ENCODE assay signal across 19 cellular contexts in genomic region chr6:121499666-121500065, GRCh38.
DNase-seq lines count a peak whose midpoint lies in the region; ATAC-seq and TF ChIP-seq lines count a peak whose summit lies in the region.
"Had no signal": no experiment of that assay in that cellular context is flagged by ENCODE, and none has a peak within 500 bp of the region (broad histone marks: within the 10 kb centered on the region; RNA-seq: fewer than 3 reads in every experiment).

No MANE protein-coding gene starts in this region.

- H2AFZ ChIP-seq in GM23338 (peak overlapping the region; percentile 66), osteoblast (ENCODE audit: low read length) (no peak overlapping the region)

- TF ChIP-seq CTCF in GM23338 (conservative IDR thresholded peaks at IDR 0.05; ENCODE audit: low read depth in 2 of 2), result no peak
- TF ChIP-seq CTCF in esophagus squamous epithelium (IDR thresholded peaks at IDR 0.05), result no peak
- TF ChIP-seq CTCF in osteoblast (IDR thresholded peaks at IDR 0.05; ENCODE audit: extremely low read depth, low read depth, low read length), result no peak

- DNase-seq in GM23338 (ENCODE audit: low spot score) (no peak), esophagus squamous epithelium (lab: John Stamatoyannopoulos, UW) (no peak), osteoblast (ENCODE audit: insufficient read length, low spot score, missing footprints) (peak; percentile 4), SIG-M5 treated with dmso at 0.1 percent for 504 hours (lab: John Stamatoyannopoulos, UW; ENCODE audit: unreplicated experiment) (no peak)
- no peak for DNase-seq in activated CD4-positive, CD25-positive, alpha-beta regulatory T cell treated with anti-CD3 and anti-CD28 coated beads, Interleukin-2, amount 50 U/mL, for 72 hours
- DNase-seq: 8988T; Calu3; CD8-positive, alpha-beta T cell; DMS79 treated with DMSO at 0.1 percent for 48 hours; GF-D8; GOT3; H7; HFFc6 had no signal

- H4K20me1 ChIP-seq in GM23338 (replicated peaks; ENCODE audit: insufficient read depth), result no peaks in the 10 kb centered on the region
- H4K20me1 ChIP-seq in osteoblast (ENCODE audit: insufficient read depth, low read length), result no peaks in the 10 kb centered on the region
- H4K20me1 ChIP-seq: BLaER1 treated with 17β-estradiol and CSF1 and Interleukin-3, amounts not matched to agents 10 nM and 100 nM had no signal

- ATAC-seq in GM23338, result no peak
- no peak for ATAC-seq in HG02759 (IDR thresholded peaks at IDR 0.05; ENCODE audit: unreplicated experiment)
- no peak for ATAC-seq in HG02610 (IDR thresholded peaks at IDR 0.05; ENCODE audit: unreplicated experiment)
- ATAC-seq: CD8-positive, alpha-beta T cell; HCT116 had no signal

- H3K36me3 ChIP-seq in GM23338 (ENCODE audit: insufficient read depth) (no peaks in the 10 kb centered on the region), esophagus squamous epithelium (no peaks in the 10 kb centered on the region), osteoblast (ENCODE audit: insufficient read depth, low read length) (no peaks in the 10 kb centered on the region)
- H3K36me3 ChIP-seq: BLaER1 treated with 17β-estradiol and CSF1 and Interleukin-3, amounts not matched to agents 10 nM and 100 nM had no signal

- no peaks in the 10 kb centered on the region for H3K9me3 Mint-ChIP-seq in GM23338
- H3K9me3 Mint-ChIP-seq: CD8-positive, alpha-beta T cell; HFFc6 had no signal

- no peaks in the 10 kb centered on the region for H3K4me1 Mint-ChIP-seq in GM23338
- H3K4me1 Mint-ChIP-seq: B cell had no signal

- no peaks in the 10 kb centered on the region for H3K27me3 ChIP-seq in GM23338 (ENCODE audit: insufficient read depth)
- no peaks in the 10 kb centered on the region for H3K27me3 ChIP-seq in esophagus squamous epithelium
- no peaks in the 10 kb centered on the region for H3K27me3 ChIP-seq in osteoblast (ENCODE audit: insufficient read depth, low read length)
- H3K27me3 ChIP-seq: BLaER1 treated with 17β-estradiol and CSF1 and Interleukin-3, amounts not matched to agents 10 nM and 100 nM had no signal

- H3K4me1 ChIP-seq in GM23338 (ENCODE audit: insufficient read depth) (no peaks in the 10 kb centered on the region), esophagus squamous epithelium (peaks cover 0 to 44% (median 17%) of the 10 kb centered on the region in 3 donors), osteoblast (ENCODE audit: insufficient read depth, low read length) (peaks cover 15% of the 10 kb centered on the region)

- no peak overlapping the region for H3K4me3 Mint-ChIP-seq in GM23338
- H3K4me3 Mint-ChIP-seq: B cell; CD8-positive, alpha-beta T cell; HFFc6 had no signal

- WGBS in esophagus squamous epithelium, 2 donors, result 70 to 76% methylated on average over 2 of the region's 2 CpGs

- no peak overlapping the region for H3K27ac Mint-ChIP-seq in GM23338
- H3K27ac Mint-ChIP-seq: B cell; CD8-positive, alpha-beta T cell; HFFc6 had no signal

- intact Hi-C loops in esophagus squamous epithelium (cut with DNase I), result no loop called here

- no peaks in the 10 kb centered on the region for H3F3A ChIP-seq in GM23338 (replicated peaks; ENCODE audit: low read depth)

- H3K9me3 ChIP-seq in esophagus squamous epithelium (no peaks in the 10 kb centered on the region), osteoblast (ENCODE audit: low read depth, low read length) (no peaks in the 10 kb centered on the region)
- H3K9me3 ChIP-seq: BLaER1 treated with 17β-estradiol and CSF1 and Interleukin-3, amounts not matched to agents 10 nM and 100 nM had no signal

- H3K36me3 Mint-ChIP-seq in GM23338 (ENCODE audit: low read depth), result no peaks in the 10 kb centered on the region
- H3K36me3 Mint-ChIP-seq: CD8-positive, alpha-beta T cell had no signal

- H3K4me2 ChIP-seq in GM23338, result no peak overlapping the region
- H3K4me2 ChIP-seq in osteoblast (ENCODE audit: insufficient read depth, low read length), result no peak overlapping the region
- H3K4me2 ChIP-seq: BLaER1 treated with 17β-estradiol and CSF1 and Interleukin-3, amounts not matched to agents 10 nM and 100 nM had no signal

- H3K9me2 ChIP-seq in GM23338 (ENCODE audit: insufficient read depth), result no peaks in the 10 kb centered on the region

- H3K79me2 ChIP-seq in GM23338 (replicated peaks; ENCODE audit: insufficient read depth), result no peaks in the 10 kb centered on the region
- no peaks in the 10 kb centered on the region for H3K79me2 ChIP-seq in osteoblast (ENCODE audit: insufficient read depth, low read length)

- H3K27ac ChIP-seq in GM23338 (ENCODE audit: low read depth), result no peak overlapping the region
- peak overlapping the region in 3 of 4 donors; percentile 66 to 83 (median 77) for H3K27ac ChIP-seq in esophagus squamous epithelium
- H3K27ac ChIP-seq in osteoblast (ENCODE audit: low read depth, low read length), result no peak overlapping the region
- H3K27ac ChIP-seq: BLaER1 treated with 17β-estradiol and CSF1 and Interleukin-3, amounts not matched to agents 10 nM and 100 nM; HL-60 had no signal

- H3K27me3 Mint-ChIP-seq in GM23338 (ENCODE audit: insufficient read depth, low read depth, poor library complexity), result no peaks in the 10 kb centered on the region

- no peak for TF ChIP-seq POLR2A in esophagus squamous epithelium (IDR thresholded peaks at IDR 0.05)

- H3K4me3 ChIP-seq in GM23338 (no peak overlapping the region), esophagus squamous epithelium (no peak overlapping the region), osteoblast (ENCODE audit: insufficient read depth, low read length) (no peak overlapping the region)
- H3K4me3 ChIP-seq: BLaER1 treated with 17β-estradiol and CSF1 and Interleukin-3, amounts not matched to agents 10 nM and 100 nM had no signal

TF ChIP-seq in GM23338, 12 proteins besides CTCF, POLR2A, EP300 and RAD21 (continues in another document):
- TF ChIP-seq ZNF331 (CRISPR knock-in tag; IDR thresholded peaks at IDR 0.05; ENCODE audit: low read depth) (no peak), REST (IDR thresholded peaks at IDR 0.05; ENCODE audit: unreplicated experiment) (no peak), ZNF114 (CRISPR knock-in tag; IDR thresholded peaks at IDR 0.05) (no peak), EZH2phosphoT487 (IDR thresholded peaks at IDR 0.05; ENCODE audit: unreplicated experiment) (no peak)

Comparison
In these comparisons a context has a peak if more than half of its experiments do, and no peak if none do; other contexts are left out.
1. H3K27ac ChIP-seq: peak in esophagus squamous epithelium (3 of 4); none in GM23338 (single experiment) and osteoblast (single experiment).